ENCODE assay signal across 8 cellular contexts in genomic region chr22:45608763-45609180, GRCh38.
DNase-seq lines count a peak whose midpoint lies in the region; ATAC-seq and TF ChIP-seq lines count a peak whose summit lies in the region.

No MANE protein-coding gene starts in this region.

- WGBS in stomach, 5 donors: 76 to 82% (median 77%) methylated on average over 8 of the region's 8 CpGs

- no peaks in the 10 kb centered on the region for H3K9me3 ChIP-seq in PC-3 (ENCODE audit: low read length)
- no peaks in the 10 kb centered on the region for H3K9me3 ChIP-seq in stomach

- TF ChIP-seq POLR2A in stomach (IDR thresholded peaks at IDR 0.05): no peak

- peak; percentile 66 for ATAC-seq in PC-3
- ATAC-seq in HG02973 (IDR thresholded peaks at IDR 0.05; ENCODE audit: unreplicated experiment): no peak

- H3K4me2 ChIP-seq in PC-3 (ENCODE audit: low read length): peak overlapping the region; percentile 64

- H3K4me3 ChIP-seq in PC-3 (ENCODE audit: low read length) (no peak overlapping the region), skeletal muscle cell (ENCODE audit: low read depth, low read length) (no peak overlapping the region), stomach (no peak overlapping the region)

- H3K36me3 ChIP-seq in PC-3 (ENCODE audit: low read depth, low read length) (no peaks in the 10 kb centered on the region), stomach (no peaks in the 10 kb centered on the region)

- H2AFZ ChIP-seq in PC-3 (ENCODE audit: low read length): no peak overlapping the region

- H3K4me3 Mint-ChIP-seq in chondrocyte (ENCODE audit: unreplicated experiment): no peak overlapping the region

- no peaks in the 10 kb centered on the region for H3K9me2 ChIP-seq in PC-3 (replicated peaks; ENCODE audit: low read length)

- H3K4me1 ChIP-seq in PC-3 (ENCODE audit: insufficient read depth, low read length): peaks cover 50% of the 10 kb centered on the region
- H3K4me1 ChIP-seq in stomach: peaks cover 0 to 15% (median 0%) of the 10 kb centered on the region in 4 donors

- H3K27me3 Mint-ChIP-seq in chondrocyte (ENCODE audit: low read depth): no peaks in the 10 kb centered on the region

- BruUV-seq in PC-3 (replicated peaks; lab: Mats Ljungman, UMichigan): no TSS peak

- intact Hi-C loops in PC-3 (cut with micrococcal nuclease): no loop called here
- intact Hi-C loops in stomach (cut with DNase I; ENCODE audit: low total_unique reads): no loop called here

- POLR2A ChIA-PET in PC-3 (lab: Charles Lee; ENCODE audit: unreplicated experiment): interaction anchor here (0.5 kb wide), 2 partner anchors 63 to 541 kb away, joined by 14 to 19 read pairs; partner anchors contain the start of gene ATXN10

- H3K27me3 ChIP-seq in PC-3 (ENCODE audit: low read length) (no peaks in the 10 kb centered on the region), stomach (no peaks in the 10 kb centered on the region)

- H3K36me3 Mint-ChIP-seq in chondrocyte (ENCODE audit: low read depth): peaks cover 1% of the 10 kb centered on the region

- DNase-seq in NOMO-1 treated with DMSO at 0.1 percent for 48 hours (lab: John Stamatoyannopoulos, UW; ENCODE audit: unreplicated experiment) (peak; percentile 5), NOMO-1 treated with dmso at 0.1 percent for 144 hours (lab: John Stamatoyannopoulos, UW; ENCODE audit: unreplicated experiment) (no peak), PC-3 (peak; percentile 87), chondrocyte (ENCODE audit: low spot score) (no peak), skeletal muscle cell (ENCODE audit: low read depth) (peak; percentile 72), NCI-H2171 treated with DMSO at 0.1 percent for 48 hours (lab: John Stamatoyannopoulos, UW) (no peak), stomach (no peak)

- peaks cover 25% of the 10 kb centered on the region for H3K4me1 Mint-ChIP-seq in chondrocyte (ENCODE audit: low read depth)

- H3K9ac ChIP-seq in PC-3 (ENCODE audit: low read length): peak overlapping the region; percentile 84

- no peaks in the 10 kb centered on the region for H3K79me2 ChIP-seq in PC-3 (ENCODE audit: low read length)

- H3K27ac Mint-ChIP-seq in chondrocyte (ENCODE audit: unreplicated experiment): peak overlapping the region; percentile 94

- H3F3A ChIP-seq in PC-3 (ENCODE audit: low read length, unreplicated experiment): no peaks in the 10 kb centered on the region

- TF ChIP-seq EP300 in stomach (IDR thresholded peaks at IDR 0.05): no peak

- no peaks in the 10 kb centered on the region for H4K20me1 ChIP-seq in PC-3 (ENCODE audit: low read length)

- H3K9me3 Mint-ChIP-seq in chondrocyte (ENCODE audit: low read depth): no peaks in the 10 kb centered on the region

- CTCF ChIA-PET in PC-3 (lab: Charles Lee): interaction anchor here (0.5 to 0.9 kb wide), 2 partner anchors 256 to 368 kb away, joined by 5 to 16 read pairs; partner anchors contain the start of gene WNT7B

- TF ChIP-seq CTCF in PC-3 (conservative IDR thresholded peaks at IDR 0.05; ENCODE audit: low read depth, low read length): no peak
- no peak for TF ChIP-seq CTCF in chondrocyte (IDR thresholded peaks at IDR 0.05)
- no peak for TF ChIP-seq CTCF in stomach (IDR thresholded peaks at IDR 0.05)

- peak overlapping the region; percentile 98 for H3K27ac ChIP-seq in PC-3 (ENCODE audit: low read length)
- no peak overlapping the region for H3K27ac ChIP-seq in stomach

Comparison
In these comparisons a context has a peak if more than half of its experiments do, and no peak if none do; other contexts are left out.
1. DNase-seq: peak in NOMO-1 treated with DMSO at 0.1 percent for 48 hours (single experiment), PC-3 (single experiment) and skeletal muscle cell (single experiment); none in NOMO-1 treated with dmso at 0.1 percent for 144 hours (single experiment), chondrocyte (single experiment), NCI-H2171 treated with DMSO at 0.1 percent for 48 hours (single experiment) and stomach (single experiment).